In the genomic region with DNA sequence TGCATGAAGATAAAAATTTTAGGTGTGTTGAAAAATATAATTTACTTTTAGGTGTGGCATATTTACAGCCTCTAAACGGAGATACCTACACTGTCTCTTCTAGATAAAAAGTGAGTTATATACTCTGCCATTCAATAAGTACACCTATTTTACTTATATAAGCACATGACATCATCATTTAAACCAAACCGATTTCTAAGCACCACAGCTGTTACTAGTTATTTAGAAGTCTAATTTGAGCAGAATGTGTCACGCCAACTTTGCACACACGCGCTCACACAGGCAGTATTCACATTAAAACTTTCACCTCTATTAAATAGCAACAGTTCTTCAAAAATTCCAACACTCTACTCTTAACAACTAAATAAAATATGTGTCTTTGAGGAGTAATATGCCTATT, we compare ENCODE assay signal across 19 cellular contexts.
"Had no signal": no experiment of that assay in that cellular context is flagged by ENCODE, and none has a peak within 500 bp of the region (broad histone marks: within the 10 kb centered on the region; RNA-seq: fewer than 3 reads in every experiment).

No MANE protein-coding gene starts in this region.

- H3K27ac ChIP-seq: esophagus muscularis mucosa, foreskin keratinocyte, hepatocyte, right atrium auricular region, tibial artery, upper lobe of left lung, uterus had no signal

- H3K4me1 ChIP-seq: esophagus muscularis mucosa, foreskin keratinocyte, right atrium auricular region, tibial artery, upper lobe of left lung, uterus had no signal

- H3K36me3 ChIP-seq: esophagus muscularis mucosa, right atrium auricular region, tibial artery, upper lobe of left lung, uterus had no signal

- H3K79me2 ChIP-seq: hepatocyte had no signal

- H3K9me3 ChIP-seq: esophagus muscularis mucosa, right atrium auricular region, tibial artery, upper lobe of left lung, uterus had no signal

- H3K4me2 ChIP-seq: hepatocyte, smooth muscle cell had no signal

- DNase-seq: effector memory CD4-positive, alpha-beta T cell; foreskin keratinocyte; head of caudate nucleus; left colon; left ventricle myocardium superior; mesenchymal stem cell; naive thymus-derived CD8-positive, alpha-beta T cell; posterior cingulate gyrus; stimulated activated CD4-positive, alpha-beta T cell treated with anti-CD3 and anti-CD28 coated beads, Interleukin-4, amount 100 ng/mL, for 1 hour; stimulated activated CD8-positive, alpha-beta memory T cell treated with anti-CD3 and anti-CD28 coated beads, Interleukin-4, amount 100 ng/mL, for 48 hours; stimulated activated naive CD8-positive, alpha-beta T cell treated with anti-CD3 and anti-CD28 coated beads, Interleukin-15, Interleukin-2, amounts not matched to agents 100 U/mL and 50 U/mL, for 24 hours; tibial artery; upper lobe of left lung; uterus had no signal

- H3K27me3 ChIP-seq: esophagus muscularis mucosa, foreskin keratinocyte, hepatocyte, right atrium auricular region, tibial artery, upper lobe of left lung, uterus had no signal

- H2AFZ ChIP-seq: hepatocyte had no signal

- H3K4me3 ChIP-seq: esophagus muscularis mucosa, hepatocyte, lung, right atrium auricular region, smooth muscle cell, tibial artery, upper lobe of left lung, uterus had no signal
